ENCODE assay signal across 24 cellular contexts in the genomic region with DNA sequence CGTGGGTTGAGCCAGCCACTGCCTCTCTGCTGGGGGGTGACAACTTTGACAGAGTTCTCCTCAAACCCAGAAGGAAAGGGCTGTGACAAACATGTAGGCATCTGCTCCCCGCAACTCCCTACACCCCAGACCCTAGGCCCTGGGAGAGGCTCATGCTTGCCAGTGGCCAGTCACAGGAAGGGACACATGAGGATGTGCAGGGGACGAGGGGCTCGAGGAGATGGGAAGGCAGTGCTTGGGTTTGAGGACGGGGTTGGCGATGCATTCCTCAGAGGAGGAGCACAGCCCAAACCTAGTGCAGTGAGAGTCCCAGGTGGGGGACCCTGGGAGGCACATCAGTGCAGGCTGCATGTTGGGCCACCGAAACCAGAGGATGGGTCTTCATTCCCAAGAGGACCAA.
A peak's percentile ranks its signal among the peaks of the same experiment; 100 is the strongest.
DNase-seq lines count a peak whose midpoint lies in the region; ATAC-seq and TF ChIP-seq lines count a peak whose summit lies in the region.
"Had no signal": no experiment of that assay in that cellular context is flagged by ENCODE, and none has a peak within 500 bp of the region (broad histone marks: within the 10 kb centered on the region; RNA-seq: fewer than 3 reads in every experiment).

No MANE protein-coding gene starts in this region.

- H4K20me1 ChIP-seq in BLaER1, result no peaks in the 10 kb centered on the region
- no peaks in the 10 kb centered on the region for H4K20me1 ChIP-seq in BLaER1 treated with 17β-estradiol and CSF1 and Interleukin-3, amounts not matched to agents 10 nM and 100 nM

- H3K4me1 ChIP-seq in BLaER1 (peaks cover 41% of the 10 kb centered on the region), endodermal cell (ENCODE audit: control insufficient read depth, insufficient read depth, low read length) (peaks cover 2% of the 10 kb centered on the region)
- H3K4me1 ChIP-seq in BLaER1 treated with 17β-estradiol and CSF1 and Interleukin-3, amounts not matched to agents 10 nM and 100 nM, result peaks cover 8 to 42% (median 32%) of the 10 kb centered on the region in 10 experiments; a peak in 18 of 20 replicates

- H3K36me3 ChIP-seq in BLaER1, result no peaks in the 10 kb centered on the region
- H3K36me3 ChIP-seq in BLaER1 treated with 17β-estradiol and CSF1 and Interleukin-3, amounts not matched to agents 10 nM and 100 nM, result no peaks in the 10 kb centered on the region
- no peaks in the 10 kb centered on the region for H3K36me3 ChIP-seq in endodermal cell (ENCODE audit: control insufficient read depth, insufficient read depth, low read length)

- WGBS in endodermal cell (ENCODE audit: insufficient coverage in 1 of 2, insufficient read length in 1 of 2), 2 experiments, result 90 to 95% methylated on average over 5 to 7 of the region's 7 CpGs

- H3K27ac ChIP-seq in BLaER1, result peak overlapping the region; percentile 51; the same call in 1 of the 2 replicates
- H3K27ac ChIP-seq in BLaER1 treated with 17β-estradiol and CSF1 and Interleukin-3, amounts not matched to agents 10 nM and 100 nM, result peak overlapping the region in 5 of 11 experiments; percentile 1 to 70 (median 62); a peak in 8 of 22 replicates
- no peak overlapping the region for H3K27ac ChIP-seq in endodermal cell (ENCODE audit: low read depth, low read length)

- no peak overlapping the region for H3K4me3 Mint-ChIP-seq in endodermal cell
- H3K4me3 Mint-ChIP-seq: CD14-positive monocyte; CD8-positive, alpha-beta memory T cell had no signal

- H3K9ac ChIP-seq in BLaER1 (no peak overlapping the region), endodermal cell (ENCODE audit: extremely low read depth, low read length, poor library complexity, severe bottlenecking) (no peak overlapping the region)
- H3K9ac ChIP-seq in BLaER1 treated with 17β-estradiol and CSF1 and Interleukin-3, amounts not matched to agents 10 nM and 100 nM, result peak overlapping the region in 3 of 11 experiments; percentile 31 to 45 (median 42); a peak in 3 of 22 replicates

- peaks cover 4% of the 10 kb centered on the region for H3K27me3 Mint-ChIP-seq in endodermal cell (ENCODE audit: insufficient read depth)

- intact Hi-C loops in sciatic nerve (cut with DNase I), result no loop called here

- H3K36me3 Mint-ChIP-seq in endodermal cell (ENCODE audit: low read depth), result no peaks in the 10 kb centered on the region
- H3K36me3 Mint-ChIP-seq: CD14-positive monocyte; CD8-positive, alpha-beta memory T cell had no signal

- H3K4me3 ChIP-seq in BLaER1 (no peak overlapping the region), endodermal cell (ENCODE audit: low read length) (no peak overlapping the region)
- H3K4me3 ChIP-seq in BLaER1 treated with 17β-estradiol and CSF1 and Interleukin-3, amounts not matched to agents 10 nM and 100 nM, result no peak overlapping the region
- H3K4me3 ChIP-seq: GM12878 had no signal

- H3K27ac Mint-ChIP-seq in endodermal cell, result no peak overlapping the region

- H3K27me3 ChIP-seq in BLaER1, result no peaks in the 10 kb centered on the region
- H3K27me3 ChIP-seq in BLaER1 treated with 17β-estradiol and CSF1 and Interleukin-3, amounts not matched to agents 10 nM and 100 nM, result no peaks in the 10 kb centered on the region
- no peaks in the 10 kb centered on the region for H3K27me3 ChIP-seq in endodermal cell (ENCODE audit: control insufficient read depth, insufficient read depth, low read length, poor library complexity, severe bottlenecking)

- peaks cover 3% of the 10 kb centered on the region for H3K9me3 Mint-ChIP-seq in endodermal cell
- H3K9me3 Mint-ChIP-seq: CD8-positive, alpha-beta memory T cell had no signal

- DNase-seq in endodermal cell, result peak; percentile 33
- peak; percentile 19 for DNase-seq in sciatic nerve (ENCODE audit: low spot score)
- DNase-seq in SHP77 (lab: John Stamatoyannopoulos, UW), result no peak
- DNase-seq in NCI-H345 (lab: John Stamatoyannopoulos, UW), result no peak
- DNase-seq: CD8-positive, alpha-beta memory T cell; DMS 273 treated with DMSO at 0.1 percent for 48 hours; DMS79; EL; GDM1; KG1; NCI-H1092; NCI-H1417 treated with DMSO at 0.1 percent for 48 hours; NCI-H1694 treated with DMSO at 0.1 percent for 48 hours; NCI-H2081; NCI-H2227 treated with DMSO at 0.1 percent for 48 hours; NCI-H510A; NCI-H69; Right ventricle myocardium superior; RPMI8226 had no signal

- no peak for TF ChIP-seq CTCF in endodermal cell (conservative IDR thresholded peaks at IDR 0.05)

- H3K9me3 ChIP-seq in BLaER1, result peaks cover 3% of the 10 kb centered on the region; the same call in 1 of the 2 replicates
- peaks cover 0 to 6% (median under 1%) of the 10 kb centered on the region in 11 experiments; a peak in 10 of 22 replicates for H3K9me3 ChIP-seq in BLaER1 treated with 17β-estradiol and CSF1 and Interleukin-3, amounts not matched to agents 10 nM and 100 nM (replicated peaks in 1 of 11)
- H3K9me3 ChIP-seq in endodermal cell (ENCODE audit: control insufficient read depth, low read length), result no peaks in the 10 kb centered on the region

- peaks cover 17% of the 10 kb centered on the region for H3K4me1 Mint-ChIP-seq in endodermal cell
- H3K4me1 Mint-ChIP-seq: CD14-positive monocyte; CD8-positive, alpha-beta memory T cell had no signal

- ATAC-seq in sciatic nerve, result no peak
- no peak for ATAC-seq in HG03469 (IDR thresholded peaks at IDR 0.05; ENCODE audit: unreplicated experiment)
- ATAC-seq: GM12878 had no signal

- H3K4me2 ChIP-seq in BLaER1, result peak overlapping the region; percentile 86
- peak overlapping the region in 8 of 11 experiments; percentile 72 to 90 (median 80); a peak in 16 of 22 replicates for H3K4me2 ChIP-seq in BLaER1 treated with 17β-estradiol and CSF1 and Interleukin-3, amounts not matched to agents 10 nM and 100 nM

Comparison
In these comparisons a context has a peak if more than half of its experiments do, and no peak if none do; other contexts are left out.
1. DNase-seq: peak in endodermal cell (single experiment) and sciatic nerve (single experiment); none in SHP77 (0 of 2) and NCI-H345 (single experiment).